Comparison of ENCODE assay signal across 9 cellular contexts in genomic region chr12:10130042-10130441, GRCh38. TPM values are rescaled to one million over a fixed set of nuclear protein-coding genes. Genes with fewer than 3 reads are reported as not detected.
DNase-seq lines count a peak whose midpoint lies in the region; ATAC-seq and TF ChIP-seq lines count a peak whose summit lies in the region.
"Had no signal": no experiment of that assay in that cellular context is flagged by ENCODE, and none has a peak within 500 bp of the region (broad histone marks: within the 10 kb centered on the region; RNA-seq: fewer than 3 reads in every experiment).

Gene CLEC7A (minus strand): TSS chr12:10130199. CDS start chr12:10130082, 117 bp downstream.

- H3K9me3 ChIP-seq in Peyer's patch, result no peaks in the 10 kb centered on the region
- no peaks in the 10 kb centered on the region for H3K9me3 ChIP-seq in naive thymus-derived CD4-positive, alpha-beta T cell (ENCODE audit: control insufficient read depth in 2 of 3, low read length in 3 of 3)

- CTCF ChIA-PET in naive thymus-derived CD4-positive, alpha-beta T cell (lab: Charles Lee), result interaction anchor here (0.6 to 1.6 kb wide), 2 partner anchors 10 to 59 kb away, joined by 3 to 4 read pairs; no protein-coding TSS in a partner anchor

- H3K4me3 Mint-ChIP-seq in naive thymus-derived CD4-positive, alpha-beta T cell, result no peak within 1 kb of the TSS

- no peak for TF ChIP-seq POLR2A in Peyer's patch (IDR thresholded peaks at IDR 0.05)

- peaks cover 4 to 19% (median 7%) of the 10 kb centered on the region in 7 donors for H3K4me1 Mint-ChIP-seq in naive thymus-derived CD4-positive, alpha-beta T cell

- POLR2A ChIA-PET in naive thymus-derived CD4-positive, alpha-beta T cell (lab: Charles Lee), result no interaction called here

- no peaks in the 10 kb centered on the region for H3K36me3 Mint-ChIP-seq in naive thymus-derived CD4-positive, alpha-beta T cell

- no peaks in the 10 kb centered on the region for H3K27me3 ChIP-seq in Peyer's patch
- no peaks in the 10 kb centered on the region for H3K27me3 ChIP-seq in naive thymus-derived CD4-positive, alpha-beta T cell (ENCODE audit: control insufficient read depth in 2 of 2, insufficient read depth in 2 of 2, low read length in 2 of 2)

- H3K4me1 ChIP-seq in Peyer's patch, result peaks cover 0 to 5% (median 0%) of the 10 kb centered on the region in 4 donors
- peaks cover 0 to 6% of the 10 kb centered on the region in 2 donors for H3K4me1 ChIP-seq in naive thymus-derived CD4-positive, alpha-beta T cell (ENCODE audit: control insufficient read depth in 2 of 2, insufficient read depth in 2 of 2, low read length in 2 of 2)

- H3K27ac ChIP-seq in Peyer's patch, result peak within 1 kb of the TSS in 3 of 4 donors; percentile 35 to 62 (median 40)
- no peak within 1 kb of the TSS for H3K27ac ChIP-seq in naive thymus-derived CD4-positive, alpha-beta T cell (ENCODE audit: low read depth, low read length)

- peak within 1 kb of the TSS in 2 of 4 donors; percentile 5 to 34 for H3K4me3 ChIP-seq in Peyer's patch
- no peak within 1 kb of the TSS for H3K4me3 ChIP-seq in naive thymus-derived CD4-positive, alpha-beta T cell (ENCODE audit: low read length)

- intact Hi-C loops in naive thymus-derived CD4-positive, alpha-beta T cell (cut with micrococcal nuclease), result no loop called here

- no peak within 1 kb of the TSS for H3K27ac Mint-ChIP-seq in naive thymus-derived CD4-positive, alpha-beta T cell

- no peak for DNase-seq in Peyer's patch
- DNase-seq in naive thymus-derived CD4-positive, alpha-beta T cell, result peak in 1 of 9 donors; percentile 9
- no peak for DNase-seq in NCI-H345 treated with DMSO at 0.1 percent for 48 hours (lab: John Stamatoyannopoulos, UW; ENCODE audit: unreplicated experiment)
- no peak for DNase-seq in activated CD4-positive, alpha-beta T cell treated with anti-CD3 and anti-CD28 coated beads for 1 hour
- DNase-seq in cerebellum (ENCODE audit: low spot score), result no peak

- ATAC-seq in GM18858 (IDR thresholded peaks at IDR 0.05; ENCODE audit: unreplicated experiment) (peak; percentile 92), HG02840 (IDR thresholded peaks at IDR 0.05; ENCODE audit: low FRiP score, unreplicated experiment) (peak; percentile 79), HG02970 (IDR thresholded peaks at IDR 0.05; ENCODE audit: low FRiP score, unreplicated experiment) (no peak)
- ATAC-seq in naive thymus-derived CD4-positive, alpha-beta T cell, result peak; percentile 49

- peaks cover 0 to 53% (median 10%) of the 10 kb centered on the region in 5 donors for H3K27me3 Mint-ChIP-seq in naive thymus-derived CD4-positive, alpha-beta T cell

- TF ChIP-seq CTCF in Peyer's patch (IDR thresholded peaks at IDR 0.05), result no peak

- no peaks in the 10 kb centered on the region for H3K9me3 Mint-ChIP-seq in naive thymus-derived CD4-positive, alpha-beta T cell

- no peaks in the 10 kb centered on the region for H3K36me3 ChIP-seq in Peyer's patch
- no peaks in the 10 kb centered on the region for H3K36me3 ChIP-seq in naive thymus-derived CD4-positive, alpha-beta T cell (ENCODE audit: control insufficient read depth in 2 of 3, insufficient read depth in 3 of 3, low read length in 3 of 3)

RNA-seq across cellular contexts. Expression of gene CLEC7A, which starts in this region (rescaled TPM):
- total RNA-seq in Peyer's patch, result 1 to 10 TPM; 1.7 to 6.6 (median 3.2) TPM
- total RNA-seq in naive thymus-derived CD4-positive, alpha-beta T cell, result 100 to 1,000 TPM in 1 of 5 experiments, 10 to 100 TPM in 1, 1 to 10 TPM in 2, not detected in 1; 1.5 to 121 (median 7.2) TPM
- not detected for polyA plus RNA-seq in naive thymus-derived CD4-positive, alpha-beta T cell
- total RNA-seq in cerebellum, result 1.6 TPM
- total RNA-seq: LHCN-M2 had no signal
